2 cellular contexts compared by ENCODE assay signal in genomic region chr13:30446122-30446500, GRCh38.
TF ChIP-seq lines count a peak whose summit lies in the region.

No MANE protein-coding gene starts in this region.

TF ChIP-seq in H1, 55 proteins besides CTCF, POLR2A, EP300 and RAD21:
- no peak for TF ChIP-seq KDM5A (IDR thresholded peaks at IDR 0.05; ENCODE audit: low read length)
- TF ChIP-seq RBBP5 (IDR thresholded peaks at IDR 0.05; ENCODE audit: borderline replicate concordance, low read depth, low read length) = peak; percentile 14; the same call in 1 of the 2 replicates
- TF ChIP-seq GABPA (IDR thresholded peaks at IDR 0.05; ENCODE audit: borderline replicate concordance, insufficient read depth, low read length) = no peak
- no peak for TF ChIP-seq ZNF274 (IDR thresholded peaks at IDR 0.05; ENCODE audit: borderline replicate concordance, extremely low read depth, low read length)
- peak; percentile 21 for TF ChIP-seq NANOG (IDR thresholded peaks at IDR 0.05; ENCODE audit: insufficient read depth, low read depth, low read length, poor library complexity, severe bottlenecking)
- TF ChIP-seq SRF (IDR thresholded peaks at IDR 0.05; ENCODE audit: low read depth, low read length) = no peak
- TF ChIP-seq TAF7 (optimal IDR thresholded peaks at IDR 0.05; ENCODE audit: borderline replicate concordance, low read depth, low read length) = no peak
- no peak for TF ChIP-seq YY1 (IDR thresholded peaks at IDR 0.05; ENCODE audit: low read depth, low read length)
- TF ChIP-seq BCL11A (IDR thresholded peaks at IDR 0.05; ENCODE audit: low read depth in 2 of 2, low read length in 2 of 2) = no peak
- TF ChIP-seq JUN (IDR thresholded peaks at IDR 0.05; ENCODE audit: low read depth, low read length) = no peak
- TF ChIP-seq SP2 (IDR thresholded peaks at IDR 0.05; ENCODE audit: low read length) = no peak

TF ChIP-seq in neural cell, 6 proteins besides CTCF, POLR2A, EP300 and RAD21:
- TF ChIP-seq EZH2 (IDR thresholded peaks at IDR 0.05; ENCODE audit: borderline replicate concordance, insufficient read depth, low read length, poor library complexity, severe bottlenecking) (no peak), MXI1 (conservative IDR thresholded peaks at IDR 0.05; ENCODE audit: poor library complexity, severe bottlenecking) (no peak)
